ENCODE assay signal across 8 cellular contexts in genomic region chr2:89840781-89841475, GRCh38.
A peak's percentile ranks its signal among the peaks of the same experiment; 100 is the strongest.
DNase-seq lines count a peak whose midpoint lies in the region; ATAC-seq and TF ChIP-seq lines count a peak whose summit lies in the region.
"Not testable (repeated sequence)": the region's sequence is repeated elsewhere in the genome, so short reads cannot be mapped to it uniquely, and the experiment has no call there.

No MANE protein-coding gene starts in this region.

- peaks cover 0 to 35% (median 21%) of the 10 kb centered on the region in 11 donors for H3K9me3 Mint-ChIP-seq in naive thymus-derived CD4-positive, alpha-beta T cell
- H3K9me3 Mint-ChIP-seq in stimulated activated naive B cell treated with anti-CD40 and anti-IgM and Interleukin-4, amounts not matched to agents 10 μg/mL and 1 μg/mL and 100 μg/mL, for 72 hours = peaks cover 10 to 15% of the 10 kb centered on the region in 2 donors

- not testable (repeated sequence) for H3K27me3 ChIP-seq in esophagus muscularis mucosa; iPS-20b (ENCODE audit: insufficient read depth, low read length); naive thymus-derived CD4-positive, alpha-beta T cell (ENCODE audit: control insufficient read depth in 2 of 2, insufficient read depth in 2 of 2, low read length in 2 of 2)

- H3K27ac ChIP-seq in esophagus muscularis mucosa (replicated peaks in 1 of 4); iPS-20b (ENCODE audit: low read length); naive thymus-derived CD4-positive, alpha-beta T cell (ENCODE audit: low read depth, low read length): not testable (repeated sequence)

- not testable (repeated sequence) for H3K27me3 Mint-ChIP-seq in T-helper 17 cell; naive thymus-derived CD4-positive, alpha-beta T cell; stimulated activated naive B cell treated with anti-CD40 and anti-IgM and Interleukin-4, amounts not matched to agents 10 μg/mL and 1 μg/mL and 100 μg/mL, for 72 hours

- 53% methylated on average over 10 of the region's 10 CpGs for WGBS in esophagus muscularis mucosa

- not testable (repeated sequence) for TF ChIP-seq CTCF in esophagus muscularis mucosa (IDR thresholded peaks at IDR 0.05)

- DNase-seq in T-helper 17 cell; naive thymus-derived CD4-positive, alpha-beta T cell; stimulated activated naive B cell treated with anti-CD40 and anti-IgM and Interleukin-4, amounts not matched to agents 10 μg/mL and 1 μg/mL and 100 μg/mL, for 72 hours: not testable (repeated sequence)
- DNase-seq in esophagus muscularis mucosa (ENCODE audit: extremely low spot score) = peak; percentile 85

- not testable (repeated sequence) for H3K36me3 ChIP-seq in esophagus muscularis mucosa; iPS-20b (ENCODE audit: insufficient read depth, low read depth, low read length); naive thymus-derived CD4-positive, alpha-beta T cell (ENCODE audit: control insufficient read depth in 2 of 3, insufficient read depth in 3 of 3, low read length in 3 of 3)

- not testable (repeated sequence) for H3K4me1 ChIP-seq in esophagus muscularis mucosa; iPS-20b (ENCODE audit: insufficient read depth, low read length); naive thymus-derived CD4-positive, alpha-beta T cell (ENCODE audit: control insufficient read depth in 2 of 2, insufficient read depth in 2 of 2, low read length in 2 of 2)

- H3K27ac Mint-ChIP-seq in T-helper 17 cell; naive thymus-derived CD4-positive, alpha-beta T cell; stimulated activated naive B cell treated with anti-CD40 and anti-IgM and Interleukin-4, amounts not matched to agents 10 μg/mL and 1 μg/mL and 100 μg/mL, for 72 hours: not testable (repeated sequence)

- not testable (repeated sequence) for TF ChIP-seq POLR2A in esophagus muscularis mucosa (IDR thresholded peaks at IDR 0.05; ENCODE audit: low read depth)

- H3K9me3 ChIP-seq in T-helper 17 cell (ENCODE audit: control insufficient read depth, low read length, poor library complexity, severe bottlenecking) (peaks cover 28% of the 10 kb centered on the region), esophagus muscularis mucosa (peaks cover 0 to 12% (median 10%) of the 10 kb centered on the region in 4 donors), iPS-20b (ENCODE audit: insufficient read depth, low read depth, low read length) (peaks cover 26% of the 10 kb centered on the region)
- H3K9me3 ChIP-seq in naive thymus-derived CD4-positive, alpha-beta T cell (ENCODE audit: control insufficient read depth in 2 of 3, low read length in 3 of 3) = peaks cover 6 to 16% (median 9%) of the 10 kb centered on the region in 3 experiments

- POLR2A ChIA-PET in naive thymus-derived CD4-positive, alpha-beta T cell (lab: Charles Lee) = not testable (repeated sequence)

- H3K9ac ChIP-seq in iPS-20b (ENCODE audit: low read depth, low read length) = not testable (repeated sequence)

- H3K4me1 Mint-ChIP-seq in T-helper 17 cell; stimulated activated naive B cell treated with anti-CD40 and anti-IgM and Interleukin-4, amounts not matched to agents 10 μg/mL and 1 μg/mL and 100 μg/mL, for 72 hours: not testable (repeated sequence)
- peaks cover 0 to 12% (median 0%) of the 10 kb centered on the region in 7 donors for H3K4me1 Mint-ChIP-seq in naive thymus-derived CD4-positive, alpha-beta T cell

- intact Hi-C loops in esophagus muscularis mucosa (cut with DNase I); naive thymus-derived CD4-positive, alpha-beta T cell (cut with micrococcal nuclease): not testable (repeated sequence)

- CTCF ChIA-PET in naive thymus-derived CD4-positive, alpha-beta T cell (lab: Charles Lee) = not testable (repeated sequence)

- not testable (repeated sequence) for TF ChIP-seq EP300 in esophagus muscularis mucosa (IDR thresholded peaks at IDR 0.05)

- not testable (repeated sequence) for H3K4me3 Mint-ChIP-seq in T-helper 17 cell; naive thymus-derived CD4-positive, alpha-beta T cell; stimulated activated naive B cell treated with anti-CD40 and anti-IgM and Interleukin-4, amounts not matched to agents 10 μg/mL and 1 μg/mL and 100 μg/mL, for 72 hours

- H3K36me3 Mint-ChIP-seq in T-helper 17 cell (ENCODE audit: low read depth) = peaks cover 10% of the 10 kb centered on the region
- H3K36me3 Mint-ChIP-seq in naive thymus-derived CD4-positive, alpha-beta T cell = peaks cover 10 to 28% (median 18%) of the 10 kb centered on the region in 5 donors
- peaks cover 25 to 28% of the 10 kb centered on the region in 2 donors for H3K36me3 Mint-ChIP-seq in stimulated activated naive B cell treated with anti-CD40 and anti-IgM and Interleukin-4, amounts not matched to agents 10 μg/mL and 1 μg/mL and 100 μg/mL, for 72 hours

- H3K4me3 ChIP-seq in esophagus muscularis mucosa; naive thymus-derived CD4-positive, alpha-beta T cell (ENCODE audit: low read length): not testable (repeated sequence)
- H3K4me3 ChIP-seq in iPS-20b (ENCODE audit: low read length) = 0 out of 2 replicates have a peak overlapping the region, but pooled peaks have one; percentile 1

- peak; percentile 34 for ATAC-seq in GM18498 (IDR thresholded peaks at IDR 0.05; ENCODE audit: unreplicated experiment)
- ATAC-seq in GM19395 (IDR thresholded peaks at IDR 0.05; ENCODE audit: unreplicated experiment) = peak; percentile 44
- ATAC-seq in HG02970 (IDR thresholded peaks at IDR 0.05; ENCODE audit: low FRiP score, unreplicated experiment) = peak; percentile 39
- peak; percentile 41 for ATAC-seq in T-helper 17 cell
- ATAC-seq in naive thymus-derived CD4-positive, alpha-beta T cell = peak; percentile 44
- ATAC-seq in stimulated activated naive B cell treated with anti-CD40 and anti-IgM and Interleukin-4, amounts not matched to agents 10 μg/mL and 1 μg/mL and 100 μg/mL, for 72 hours (replicated peaks) = peak; percentile 2 to 6
